11 cellular contexts compared by ENCODE assay signal in the genomic region with DNA sequence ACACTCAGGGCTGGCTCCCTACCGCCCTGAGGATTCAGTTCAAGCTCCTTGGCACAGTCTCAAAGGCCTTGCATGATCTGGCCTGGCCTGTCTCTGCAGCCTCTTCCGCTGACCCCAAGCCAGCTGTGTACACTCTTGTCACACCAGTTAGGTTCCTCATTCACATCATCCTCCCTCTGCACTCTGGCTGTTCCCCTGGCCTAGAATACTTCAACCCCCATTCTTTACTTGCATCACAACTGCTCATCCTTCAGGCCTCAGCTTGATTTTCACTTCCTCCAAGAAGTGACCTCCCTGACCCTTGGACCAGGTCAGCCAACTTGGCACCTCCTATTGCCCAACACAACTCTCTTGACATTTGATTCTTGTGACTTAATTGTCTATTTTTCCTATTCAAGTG. TPM values are rescaled to one million over a fixed set of nuclear protein-coding genes. Genes with fewer than 3 reads are reported as not detected.
DNase-seq lines count a peak whose midpoint lies in the region; ATAC-seq and TF ChIP-seq lines count a peak whose summit lies in the region.
"Had no signal": no experiment of that assay in that cellular context is flagged by ENCODE, and none has a peak within 500 bp of the region (broad histone marks: within the 10 kb centered on the region; RNA-seq: fewer than 3 reads in every experiment).

No MANE protein-coding gene starts in this region.

- peaks cover 38% of the 10 kb centered on the region for H3K4me1 ChIP-seq in suprapubic skin

- H3K27me3 ChIP-seq in HL-60 (ENCODE audit: insufficient read depth, poor library complexity, severe bottlenecking) (no peaks in the 10 kb centered on the region), suprapubic skin (no peaks in the 10 kb centered on the region)

- TF ChIP-seq CTCF in HL-60 (IDR thresholded peaks at IDR 0.05; ENCODE audit: insufficient read depth, low read length) (no peak), suprapubic skin (IDR thresholded peaks at IDR 0.05) (no peak)

- peaks cover 5% of the 10 kb centered on the region for H3K9me3 Mint-ChIP-seq in dendritic cell treated with granulocyte-macrophage colony-stimulating factor and Interleukin-4, amounts not matched to agents 40 ng/mL and 50 ng/mL, for 4 days
- H3K9me3 Mint-ChIP-seq in activated naive CD4-positive, alpha-beta T cell treated with anti-CD3 and anti-CD28 coated beads, Interleukin-2, amount 50 U/mL, for 72 hours = peaks cover 0 to 9% of the 10 kb centered on the region in 2 donors

- no peak for ATAC-seq in activated naive CD4-positive, alpha-beta T cell treated with anti-CD3 and anti-CD28 coated beads, Interleukin-2, amount 50 U/mL, for 72 hours

- intact Hi-C loops in dendritic cell treated with granulocyte-macrophage colony-stimulating factor and Interleukin-4, amounts not matched to agents 40 ng/mL and 50 ng/mL, for 4 days (cut with micrococcal nuclease) = no loop called here

- peak overlapping the region; percentile 33 for H3K4me3 Mint-ChIP-seq in dendritic cell treated with granulocyte-macrophage colony-stimulating factor and Interleukin-4, amounts not matched to agents 40 ng/mL and 50 ng/mL, for 4 days

- no peak for TF ChIP-seq EP300 in suprapubic skin (IDR thresholded peaks at IDR 0.05)

- H3K9me3 ChIP-seq in suprapubic skin = no peaks in the 10 kb centered on the region

- no peak overlapping the region for H3K4me3 ChIP-seq in HL-60 (replicated peaks; ENCODE audit: insufficient read depth, low read length)
- H3K4me3 ChIP-seq in suprapubic skin = no peak overlapping the region

- peaks cover 70% of the 10 kb centered on the region for H3K4me1 Mint-ChIP-seq in dendritic cell treated with granulocyte-macrophage colony-stimulating factor and Interleukin-4, amounts not matched to agents 40 ng/mL and 50 ng/mL, for 4 days (ENCODE audit: low read depth)

- H3K27ac Mint-ChIP-seq in dendritic cell treated with granulocyte-macrophage colony-stimulating factor and Interleukin-4, amounts not matched to agents 40 ng/mL and 50 ng/mL, for 4 days = peak overlapping the region; percentile 79
- no peak overlapping the region for H3K27ac Mint-ChIP-seq in activated naive CD4-positive, alpha-beta T cell treated with anti-CD3 and anti-CD28 coated beads, Interleukin-2, amount 50 U/mL, for 72 hours

- H3K36me3 ChIP-seq in suprapubic skin = no peaks in the 10 kb centered on the region

- 88% methylated on average over 2 of the region's 2 CpGs for WGBS in suprapubic skin

- no peaks in the 10 kb centered on the region for H3K27me3 Mint-ChIP-seq in dendritic cell treated with granulocyte-macrophage colony-stimulating factor and Interleukin-4, amounts not matched to agents 40 ng/mL and 50 ng/mL, for 4 days

- peak; percentile 85 for DNase-seq in Ammon's horn (ENCODE audit: low spot score)
- DNase-seq in HL-60 (ENCODE audit: low read depth in 1 of 2, low spot score in 1 of 2) = peak; percentile 90 to 98
- peak; percentile 41 for DNase-seq in mucosa of gallbladder (ENCODE audit: low spot score)
- no peak for DNase-seq in RKO (ENCODE audit: low spot score)
- DNase-seq in suprapubic skin (ENCODE audit: low spot score in 2 of 2) = no peak
- DNase-seq in UCSD-AML1 (lab: John Stamatoyannopoulos, UW; ENCODE audit: unreplicated experiment) = no peak
- no peak for DNase-seq in activated naive CD4-positive, alpha-beta T cell treated with anti-CD3 and anti-CD28 coated beads, Interleukin-2, amount 50 U/mL, for 72 hours (ENCODE audit: low spot score in 2 of 2)
- DNase-seq: activated naive CD4-positive, alpha-beta T cell treated with Interleukin-2 at 50 U/mL for 16 hours; MM.1S; stimulated activated CD8-positive, alpha-beta memory T cell treated with anti-CD3 and anti-CD28 coated beads, Interleukin-4, amount 100 ng/mL, for 48 hours had no signal

- H3K36me3 Mint-ChIP-seq in dendritic cell treated with granulocyte-macrophage colony-stimulating factor and Interleukin-4, amounts not matched to agents 40 ng/mL and 50 ng/mL, for 4 days (ENCODE audit: low read depth) = no peaks in the 10 kb centered on the region
- H3K36me3 Mint-ChIP-seq in activated naive CD4-positive, alpha-beta T cell treated with anti-CD3 and anti-CD28 coated beads, Interleukin-2, amount 50 U/mL, for 72 hours = no peaks in the 10 kb centered on the region

- TF ChIP-seq POLR2A in suprapubic skin (IDR thresholded peaks at IDR 0.05) = no peak

- H3K27ac ChIP-seq in HL-60 (replicated peaks) (peak overlapping the region; percentile 44), suprapubic skin (no peak overlapping the region)

RNA-seq across cellular contexts. Expression of gene PFDN1, which starts 18.9 kb away (rescaled TPM):
- total RNA-seq in mucosa of gallbladder (41.8 TPM), suprapubic skin (10 to 100 TPM; 58.7 to 91.7 (median 76.2) TPM)
- 10 to 100 TPM; 45.4 to 66.4 TPM for total RNA-seq in activated naive CD4-positive, alpha-beta T cell treated with anti-CD3 and anti-CD28 coated beads, Interleukin-2, amount 50 U/mL, for 72 hours

RNA-seq across cellular contexts. Expression of gene HBEGF, which starts 24.6 kb away (rescaled TPM):
- total RNA-seq in mucosa of gallbladder = 21.2 TPM
- total RNA-seq in suprapubic skin = 100 to 1,000 TPM in 1 of 4 donors, 10 to 100 TPM in 3; 19.6 to 189 (median 74.8) TPM
- total RNA-seq in activated naive CD4-positive, alpha-beta T cell treated with anti-CD3 and anti-CD28 coated beads, Interleukin-2, amount 50 U/mL, for 72 hours = 10 to 100 TPM in 1 of 2 donors, 1 to 10 TPM in 1; 6.9 to 10.5 TPM

RNA-seq across cellular contexts. Expression of gene SLC4A9, which starts 38.2 kb away (rescaled TPM):
- total RNA-seq in mucosa of gallbladder (0.86 TPM), suprapubic skin (under 1 TPM in 1 of 4 donors, not detected in 3; 0.56 TPM)
- under 1 TPM; 0.25 to 0.41 TPM for total RNA-seq in activated naive CD4-positive, alpha-beta T cell treated with anti-CD3 and anti-CD28 coated beads, Interleukin-2, amount 50 U/mL, for 72 hours

Comparison
In these comparisons a context has a peak if more than half of its experiments do, and no peak if none do; other contexts are left out.
1. DNase-seq: peak in Ammon's horn (single experiment), HL-60 (2 of 2) and mucosa of gallbladder (single experiment); none in RKO (single experiment), suprapubic skin (0 of 2), UCSD-AML1 (single experiment) and activated naive CD4-positive, alpha-beta T cell treated with anti-CD3 and anti-CD28 coated beads, Interleukin-2, amount 50 U/mL, for 72 hours (0 of 2).